21 cellular contexts compared by ENCODE assay signal in the genomic region with DNA sequence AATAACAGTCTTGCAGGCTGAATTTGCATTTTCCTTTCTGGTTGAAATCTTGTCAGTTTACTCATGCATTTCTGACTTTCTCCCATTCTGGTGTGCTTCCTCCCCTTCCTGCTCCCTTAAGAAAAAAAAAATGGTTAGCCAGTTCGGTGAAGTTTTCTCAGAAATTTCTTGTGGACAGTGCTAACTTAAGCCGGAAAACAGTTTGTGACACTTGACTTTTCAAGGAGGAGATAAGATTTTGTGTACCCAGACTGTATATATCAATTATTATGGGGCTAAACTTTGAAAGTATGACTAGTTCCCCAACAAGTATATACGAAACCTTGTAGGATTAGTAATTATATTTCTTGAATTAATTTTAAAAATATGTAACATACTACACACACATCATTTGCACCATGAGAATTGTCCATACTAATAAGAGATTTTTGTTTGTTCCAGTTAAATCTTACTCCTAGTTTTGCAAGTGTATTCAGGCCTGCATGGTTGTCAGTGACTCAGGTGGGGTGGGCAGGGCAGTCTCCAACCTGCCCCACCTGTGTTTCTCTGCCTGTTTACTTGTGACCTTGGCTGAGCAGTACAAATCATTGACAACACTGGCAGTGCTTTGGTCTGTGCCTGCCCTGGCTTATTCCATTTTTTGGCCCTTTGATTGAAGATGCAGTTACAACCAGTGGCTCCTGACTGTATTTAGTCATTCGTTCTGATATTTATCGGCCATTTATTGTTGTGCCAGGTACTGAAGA. TPM values are rescaled to one million over a fixed set of nuclear protein-coding genes. Genes with fewer than 3 reads are reported as not detected.
A peak's percentile ranks its signal among the peaks of the same experiment; 100 is the strongest.
DNase-seq lines count a peak whose midpoint lies in the region; ATAC-seq and TF ChIP-seq lines count a peak whose summit lies in the region.
"Had no signal": no experiment of that assay in that cellular context is flagged by ENCODE, and none has a peak within 500 bp of the region (broad histone marks: within the 10 kb centered on the region; RNA-seq: fewer than 3 reads in every experiment).

No MANE protein-coding gene starts in this region.

- CTCF ChIA-PET in PC-9 (lab: Charles Lee), result no interaction called here

- no peaks in the 10 kb centered on the region for H3K27me3 Mint-ChIP-seq in memory B cell
- H3K27me3 Mint-ChIP-seq: activated naive CD4-positive, alpha-beta T cell treated with anti-CD3 and anti-CD28 coated beads, Interleukin-2, amount 10 ng/mL, durations not matched to agents 7 days and 5 days had no signal

- WGBS in body of pancreas, 2 donors, result 17 to 24% methylated on average over 5 of the region's 5 CpGs

- BruUV-seq in PC-9 (replicated peaks; lab: Mats Ljungman, UMichigan), result no TSS peak

- H3K27ac Mint-ChIP-seq in memory B cell, result peak overlapping the region; percentile 82
- H3K27ac Mint-ChIP-seq: activated naive CD4-positive, alpha-beta T cell treated with anti-CD3 and anti-CD28 coated beads, Interleukin-2, amount 10 ng/mL, durations not matched to agents 7 days and 5 days; HFFc6 had no signal

- H3K4me1 Mint-ChIP-seq in memory B cell, result peaks cover 56% of the 10 kb centered on the region

- H3K4me3 ChIP-seq in PC-9 (no peak overlapping the region), body of pancreas (no peak overlapping the region)
- H3K4me3 ChIP-seq: heart right ventricle, lung, smooth muscle cell, thoracic aorta had no signal

- no peak overlapping the region for H3K4me2 ChIP-seq in PC-9
- H3K4me2 ChIP-seq: smooth muscle cell had no signal

- DNase-seq in PC-9, result no peak
- peak; percentile 29 to 65 (median 60) for DNase-seq in body of pancreas
- no peak for DNase-seq in memory B cell (ENCODE audit: low spot score in 2 of 2)
- DNase-seq in LoVo (ENCODE audit: low spot score), result no peak
- DNase-seq: activated CD4-positive, alpha-beta T cell treated with anti-CD3 and anti-CD28 coated beads for 48 hours; activated naive CD4-positive, alpha-beta T cell treated with anti-CD3 and anti-CD28 coated beads, Interleukin-2, amount 10 ng/mL, durations not matched to agents 7 days and 5 days; aorta; GDM1; heart right ventricle; HFFc6; immature natural killer cell; NCI-H1417; NCI-H2081 treated with DMSO at 0.1 percent for 48 hours; NK-92 treated with Interleukin-12 subunit alpha and Interleukin-12 subunit beta, amount 100 ng/mL, for 24 hours; stimulated activated naive CD4-positive, alpha-beta T cell treated with Interleukin-2 at 50 U/mL for 16 hours had no signal

- H3K9me2 ChIP-seq in PC-9 (ENCODE audit: insufficient read depth), result no peaks in the 10 kb centered on the region

- H4K20me1 ChIP-seq in PC-9 (ENCODE audit: insufficient read depth), result peaks cover 87% of the 10 kb centered on the region

- H3K4me1 ChIP-seq in PC-9 (replicated peaks; ENCODE audit: insufficient read depth) (0 out of 2 replicates have a peak, but pooled peaks cover 12% of the 10 kb centered on the region), body of pancreas (peaks cover 39% of the 10 kb centered on the region)

- ATAC-seq in GM21529 (IDR thresholded peaks at IDR 0.05; ENCODE audit: unreplicated experiment) (peak; percentile 30), body of pancreas (peak; percentile 87), memory B cell (ENCODE audit: low read depth) (no peak), HG02973 (IDR thresholded peaks at IDR 0.05; ENCODE audit: unreplicated experiment) (no peak), GM21576 (IDR thresholded peaks at IDR 0.05; ENCODE audit: unreplicated experiment) (no peak)

- H3K36me3 ChIP-seq in PC-9 (ENCODE audit: low read depth) (peaks cover 11% of the 10 kb centered on the region), body of pancreas (replicated peaks in 1 of 2; ENCODE audit: insufficient read depth in 1 of 2, low read depth in 2 of 2) (no peaks in the 10 kb centered on the region)
- H3K36me3 ChIP-seq: thoracic aorta had no signal

- POLR2A ChIA-PET in PC-9 (lab: Charles Lee; ENCODE audit: unreplicated experiment), result no interaction called here

- H3K9me3 ChIP-seq in PC-9 (ENCODE audit: insufficient read depth, low read depth) (no peaks in the 10 kb centered on the region), body of pancreas (no peaks in the 10 kb centered on the region)
- H3K9me3 ChIP-seq: heart right ventricle, thoracic aorta had no signal

- TF ChIP-seq CTCF in PC-9 (conservative IDR thresholded peaks at IDR 0.05), result no peak
- no peak for TF ChIP-seq CTCF in body of pancreas (IDR thresholded peaks at IDR 0.05)

- H2AFZ ChIP-seq in PC-9, result no peak overlapping the region

- TF ChIP-seq POLR2A in body of pancreas (IDR thresholded peaks at IDR 0.05), result no peak

- H3K9me3 Mint-ChIP-seq in memory B cell, result no peaks in the 10 kb centered on the region
- H3K9me3 Mint-ChIP-seq: activated naive CD4-positive, alpha-beta T cell treated with anti-CD3 and anti-CD28 coated beads, Interleukin-2, amount 10 ng/mL, durations not matched to agents 7 days and 5 days; HFFc6; immature natural killer cell had no signal

- H3F3A ChIP-seq in PC-9 (ENCODE audit: insufficient read depth, low read depth), result peaks cover 12% of the 10 kb centered on the region

- peaks cover 9% of the 10 kb centered on the region for H3K36me3 Mint-ChIP-seq in memory B cell
- H3K36me3 Mint-ChIP-seq: immature natural killer cell had no signal

- peaks cover 98% of the 10 kb centered on the region for H3K79me2 ChIP-seq in PC-9 (ENCODE audit: low read depth)

- H3K27me3 ChIP-seq in PC-9 (ENCODE audit: insufficient read depth, low read depth), result no peaks in the 10 kb centered on the region
- H3K27me3 ChIP-seq in body of pancreas, result no peaks in the 10 kb centered on the region
- H3K27me3 ChIP-seq: heart right ventricle had no signal

- H3K4me3 Mint-ChIP-seq in memory B cell, result no peak overlapping the region
- H3K4me3 Mint-ChIP-seq: activated naive CD4-positive, alpha-beta T cell treated with anti-CD3 and anti-CD28 coated beads, Interleukin-2, amount 10 ng/mL, durations not matched to agents 7 days and 5 days; HFFc6; immature natural killer cell had no signal

- intact Hi-C loops in PC-9 (cut with micrococcal nuclease; ENCODE audit: unreplicated experiment) (no loop called here), body of pancreas (cut with DNase I) (no loop called here)

- H3K27ac ChIP-seq in PC-9, result 0 out of 2 replicates have a peak overlapping the region, but pooled peaks have one; percentile 15
- H3K27ac ChIP-seq in body of pancreas, result peak overlapping the region in 2 of 4 donors; percentile 7 to 24
- H3K27ac ChIP-seq: heart right ventricle, thoracic aorta had no signal

RNA-seq across cellular contexts. Expression of a gene that starts 19.1 kb away (rescaled TPM):
- total RNA-seq in PC-9 (2021) (65.6 and 102 TPM in 2 replicates), body of pancreas (10 to 100 TPM; 21.1 to 30.9 TPM)

Comparison
In these comparisons a context has a peak if more than half of its experiments do, and no peak if none do; other contexts are left out.
1. ATAC-seq: peak in GM21529 (single experiment) and body of pancreas (single experiment); none in memory B cell (single experiment), HG02973 (single experiment) and GM21576 (single experiment).
2. DNase-seq: peak in body of pancreas (4 of 4); none in PC-9 (0 of 2), memory B cell (0 of 2) and LoVo (single experiment).